In the genomic region with DNA sequence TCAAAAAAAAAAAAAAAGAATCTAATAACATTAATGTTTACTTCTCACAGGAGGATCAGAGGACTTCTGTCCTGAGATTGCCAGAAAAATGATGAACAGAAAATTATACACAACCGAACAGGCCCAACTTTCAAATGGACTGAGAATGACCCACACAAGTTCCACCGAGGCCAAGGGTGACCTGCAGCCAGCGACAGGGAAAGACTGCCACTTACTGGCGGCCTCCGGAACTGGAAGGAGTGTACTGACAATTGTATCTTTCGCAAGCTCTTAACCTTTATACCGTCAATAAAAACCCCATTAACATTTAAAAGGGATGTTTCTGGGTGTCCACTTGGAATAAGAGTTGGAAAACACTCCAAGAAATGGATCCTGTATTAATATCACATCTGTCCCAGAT, we compare ENCODE assay signal across 8 cellular contexts.
A peak's percentile ranks its signal among the peaks of the same experiment; 100 is the strongest.
DNase-seq lines count a peak whose midpoint lies in the region; ATAC-seq, FAIRE-seq and TF ChIP-seq lines count a peak whose summit lies in the region.
"Not testable (repeated sequence)": the region's sequence is repeated elsewhere in the genome, so short reads cannot be mapped to it uniquely, and the experiment has no call there.

No MANE protein-coding gene starts in this region.

- POLR2A ChIA-PET in A549 (lab: Yijun Ruan, JAX), result not testable (repeated sequence)

- H3K4me1 Mint-ChIP-seq in activated T-helper 17 cell treated with anti-CD3 and anti-CD28 coated beads, Interleukin-2, amount 50 U/mL, for 72 hours; stimulated activated naive CD8-positive, alpha-beta T cell treated with anti-CD3 and anti-CD28 coated beads, Interleukin-15, amount 100 ng/mL, for 72 hours: not testable (repeated sequence)

- H3K9me3 Mint-ChIP-seq in activated T-helper 17 cell treated with anti-CD3 and anti-CD28 coated beads, Interleukin-2, amount 50 U/mL, for 72 hours; stimulated activated naive CD8-positive, alpha-beta T cell treated with anti-CD3 and anti-CD28 coated beads, Interleukin-15, amount 100 ng/mL, for 72 hours: not testable (repeated sequence)

- not testable (repeated sequence) for H3K27me3 Mint-ChIP-seq in activated T-helper 17 cell treated with anti-CD3 and anti-CD28 coated beads, Interleukin-2, amount 50 U/mL, for 72 hours; stimulated activated naive CD8-positive, alpha-beta T cell treated with anti-CD3 and anti-CD28 coated beads, Interleukin-15, amount 100 ng/mL, for 72 hours

- TF ChIP-seq RAD21 in A549 (conservative IDR thresholded peaks at IDR 0.05 in 1 of 2, IDR thresholded peaks at IDR 0.05 in 1 of 2), result not testable (repeated sequence)

- not testable (repeated sequence) for FAIRE-seq in A549 (lab: Jason Lieb, UNC)

- H3K4me1 ChIP-seq in A549, right lobe of liver: not testable (repeated sequence)

- not testable (repeated sequence) for DNase-seq in A549 (ENCODE audit: low read depth in 1 of 2, low spot score in 1 of 2); left cardiac atrium; right lobe of liver; omental fat pad (ENCODE audit: low spot score); stimulated activated naive CD8-positive, alpha-beta T cell treated with anti-CD3 and anti-CD28 coated beads, Interleukin-15, amount 100 ng/mL, for 72 hours

- not testable (repeated sequence) for H3K4me3 ChIP-seq in A549, right lobe of liver

- not testable (repeated sequence) for TF ChIP-seq POLR2A in A549 (IDR thresholded peaks at IDR 0.05; ENCODE audit: low read length); right lobe of liver (IDR thresholded peaks at IDR 0.05)

- H3K27ac Mint-ChIP-seq in activated T-helper 17 cell treated with anti-CD3 and anti-CD28 coated beads, Interleukin-2, amount 50 U/mL, for 72 hours; stimulated activated naive CD8-positive, alpha-beta T cell treated with anti-CD3 and anti-CD28 coated beads, Interleukin-15, amount 100 ng/mL, for 72 hours: not testable (repeated sequence)

- H3K36me3 ChIP-seq in right lobe of liver, result not testable (repeated sequence)

- no CpG with 5 or more reads among the region's 7 CpGs for WGBS in A549 (ENCODE audit: missing lambda C conversion rate)
- WGBS in right lobe of liver (ENCODE audit: insufficient coverage, low coverage, low lambda C conversion rate, missing lambda C conversion rate), result no CpG with 5 or more reads among the region's 7 CpGs

- not testable (repeated sequence) for H3K4me3 Mint-ChIP-seq in activated T-helper 17 cell treated with anti-CD3 and anti-CD28 coated beads, Interleukin-2, amount 50 U/mL, for 72 hours; stimulated activated naive CD8-positive, alpha-beta T cell treated with anti-CD3 and anti-CD28 coated beads, Interleukin-15, amount 100 ng/mL, for 72 hours

- not testable (repeated sequence) for H3K36me3 Mint-ChIP-seq in activated T-helper 17 cell treated with anti-CD3 and anti-CD28 coated beads, Interleukin-2, amount 50 U/mL, for 72 hours (ENCODE audit: low read depth)

- not testable (repeated sequence) for H3K9me3 ChIP-seq in A549, right lobe of liver

- not testable (repeated sequence) for H3K27me3 ChIP-seq in right lobe of liver

- peak; percentile 66 to 83; a peak in 5 of 6 replicates for ATAC-seq in A549
- peak; percentile 77 for ATAC-seq in SK-N-SH treated with all-trans-retinoic acid at 6 μM for 48 hours
- ATAC-seq in activated T-helper 17 cell treated with anti-CD3 and anti-CD28 coated beads, Interleukin-2, amount 50 U/mL, for 72 hours (replicated peaks), result peak; percentile 72
- ATAC-seq in esophagus mucosa, result peak; percentile 52
- peak; percentile 58 to 62 for ATAC-seq in left cardiac atrium
- ATAC-seq in right lobe of liver, result peak; percentile 95 to 99 (median 96)
- peak; percentile 63 for ATAC-seq in omental fat pad (ENCODE audit: low FRiP score)
- peak; percentile 62 for ATAC-seq in stimulated activated naive CD8-positive, alpha-beta T cell treated with anti-CD3 and anti-CD28 coated beads, Interleukin-15, amount 100 ng/mL, for 72 hours

- intact Hi-C loops in left cardiac atrium (cut with DNase I); right lobe of liver (cut with DNase I): not testable (repeated sequence)

- CTCF ChIA-PET in A549 (lab: Yijun Ruan, JAX), result not testable (repeated sequence)

- TF ChIP-seq CTCF in A549 (IDR thresholded peaks at IDR 0.05); right lobe of liver (IDR thresholded peaks at IDR 0.05); omental fat pad (IDR thresholded peaks at IDR 0.05): not testable (repeated sequence)

- not testable (repeated sequence) for H3K4me2 ChIP-seq in A549

- not testable (repeated sequence) for H3K27ac ChIP-seq in A549, right lobe of liver

- not testable (repeated sequence) for TF ChIP-seq EP300 in A549 (IDR thresholded peaks at IDR 0.05)
